8 cellular contexts compared by ENCODE assay signal in genomic region chr6:106360410-106360988, GRCh38. TPM values are rescaled to one million over a fixed set of nuclear protein-coding genes. Genes with fewer than 3 reads are reported as not detected.
DNase-seq lines count a peak whose midpoint lies in the region; ATAC-seq and TF ChIP-seq lines count a peak whose summit lies in the region.

A gene with protein sequence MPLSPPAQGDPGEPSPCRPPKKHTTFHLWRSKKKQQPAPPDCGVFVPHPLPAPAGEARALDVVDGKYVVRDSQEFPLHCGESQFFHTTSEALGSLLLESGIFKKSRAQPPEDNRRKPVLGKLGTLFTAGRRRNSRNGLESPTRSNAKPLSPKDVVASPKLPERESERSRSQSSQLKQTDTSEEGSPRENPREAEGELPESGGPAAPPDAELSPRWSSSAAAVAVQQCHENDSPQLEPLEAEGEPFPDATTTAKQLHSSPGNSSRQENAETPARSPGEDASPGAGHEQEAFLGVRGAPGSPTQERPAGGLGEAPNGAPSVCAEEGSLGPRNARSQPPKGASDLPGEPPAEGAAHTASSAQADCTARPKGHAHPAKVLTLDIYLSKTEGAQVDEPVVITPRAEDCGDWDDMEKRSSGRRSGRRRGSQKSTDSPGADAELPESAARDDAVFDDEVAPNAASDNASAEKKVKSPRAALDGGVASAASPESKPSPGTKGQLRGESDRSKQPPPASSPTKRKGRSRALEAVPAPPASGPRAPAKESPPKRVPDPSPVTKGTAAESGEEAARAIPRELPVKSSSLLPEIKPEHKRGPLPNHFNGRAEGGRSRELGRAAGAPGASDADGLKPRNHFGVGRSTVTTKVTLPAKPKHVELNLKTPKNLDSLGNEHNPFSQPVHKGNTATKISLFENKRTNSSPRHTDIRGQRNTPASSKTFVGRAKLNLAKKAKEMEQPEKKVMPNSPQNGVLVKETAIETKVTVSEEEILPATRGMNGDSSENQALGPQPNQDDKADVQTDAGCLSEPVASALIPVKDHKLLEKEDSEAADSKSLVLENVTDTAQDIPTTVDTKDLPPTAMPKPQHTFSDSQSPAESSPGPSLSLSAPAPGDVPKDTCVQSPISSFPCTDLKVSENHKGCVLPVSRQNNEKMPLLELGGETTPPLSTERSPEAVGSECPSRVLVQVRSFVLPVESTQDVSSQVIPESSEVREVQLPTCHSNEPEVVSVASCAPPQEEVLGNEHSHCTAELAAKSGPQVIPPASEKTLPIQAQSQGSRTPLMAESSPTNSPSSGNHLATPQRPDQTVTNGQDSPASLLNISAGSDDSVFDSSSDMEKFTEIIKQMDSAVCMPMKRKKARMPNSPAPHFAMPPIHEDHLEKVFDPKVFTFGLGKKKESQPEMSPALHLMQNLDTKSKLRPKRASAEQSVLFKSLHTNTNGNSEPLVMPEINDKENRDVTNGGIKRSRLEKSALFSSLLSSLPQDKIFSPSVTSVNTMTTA (N-terminal part only) (plus strand): TSS chr6:106360717. CDS start chr6:106360909, 192 bp downstream.

- intact Hi-C loops in esophagus squamous epithelium (cut with DNase I), result loop anchor here (10.0 kb wide), 1 partner anchor 84 kb away; no protein-coding TSS in a partner anchor
- intact Hi-C loops in stomach (cut with DNase I; ENCODE audit: low total_unique reads), result no loop called here

- no peaks in the 10 kb centered on the region for H3K36me3 Mint-ChIP-seq in activated T-cell treated with anti-CD3 and anti-CD28 coated beads, Interleukin-2, amount 50 U/mL, for 24 hours (ENCODE audit: low read depth)
- H3K36me3 Mint-ChIP-seq in natural killer cell treated with Interleukin-12 subunit alpha and Interleukin-12 subunit beta and Interleukin-15 and Interleukin-18, amount 100 ng/mL, for 72 hours, result no peaks in the 10 kb centered on the region

- no peaks in the 10 kb centered on the region for H3K36me3 ChIP-seq in esophagus squamous epithelium
- H3K36me3 ChIP-seq in stomach, result no peaks in the 10 kb centered on the region

- H3K27ac ChIP-seq in esophagus squamous epithelium (peak within 1 kb of the TSS; percentile 31 to 89 (median 87)), stomach (no peak within 1 kb of the TSS)

- TF ChIP-seq CTCF in esophagus squamous epithelium (IDR thresholded peaks at IDR 0.05) (peak; percentile 80 to 100 (median 98)), stomach (IDR thresholded peaks at IDR 0.05) (peak in 5 of 7 experiments; percentile 50 to 89 (median 81))

- no peaks in the 10 kb centered on the region for H3K9me3 ChIP-seq in esophagus squamous epithelium
- no peaks in the 10 kb centered on the region for H3K9me3 ChIP-seq in stomach

- peaks cover 12% of the 10 kb centered on the region for H3K4me1 Mint-ChIP-seq in activated T-cell treated with anti-CD3 and anti-CD28 coated beads, Interleukin-2, amount 50 U/mL, for 24 hours (ENCODE audit: low read depth)
- peaks cover 5 to 7% of the 10 kb centered on the region in 2 donors for H3K4me1 Mint-ChIP-seq in natural killer cell treated with Interleukin-12 subunit alpha and Interleukin-12 subunit beta and Interleukin-15 and Interleukin-18, amount 100 ng/mL, for 72 hours (ENCODE audit: low read depth in 2 of 2)

- H3K4me3 ChIP-seq in esophagus squamous epithelium (peak within 1 kb of the TSS; percentile 75 to 81 (median 77)), stomach (peak within 1 kb of the TSS; percentile 49 to 69 (median 53))

- H3K9me3 Mint-ChIP-seq in activated T-cell treated with anti-CD3 and anti-CD28 coated beads, Interleukin-2, amount 50 U/mL, for 24 hours, result no peaks in the 10 kb centered on the region
- H3K9me3 Mint-ChIP-seq in natural killer cell treated with Interleukin-12 subunit alpha and Interleukin-12 subunit beta and Interleukin-15 and Interleukin-18, amount 100 ng/mL, for 72 hours, result no peaks in the 10 kb centered on the region

- no peak within 1 kb of the TSS for H3K27ac Mint-ChIP-seq in activated T-cell treated with anti-CD3 and anti-CD28 coated beads, Interleukin-2, amount 50 U/mL, for 24 hours
- H3K27ac Mint-ChIP-seq in natural killer cell treated with Interleukin-12 subunit alpha and Interleukin-12 subunit beta and Interleukin-15 and Interleukin-18, amount 100 ng/mL, for 72 hours, result no peak within 1 kb of the TSS

- peaks cover 0 to 58% (median 0%) of the 10 kb centered on the region in 4 donors for H3K27me3 ChIP-seq in esophagus squamous epithelium
- H3K27me3 ChIP-seq in stomach, result peaks cover 7 to 63% (median 33%) of the 10 kb centered on the region in 3 donors

- peaks cover 0 to 46% (median 8%) of the 10 kb centered on the region in 3 donors for H3K4me1 ChIP-seq in esophagus squamous epithelium
- peaks cover 15 to 18% (median 16%) of the 10 kb centered on the region in 4 donors for H3K4me1 ChIP-seq in stomach

- ATAC-seq in HG03342 (IDR thresholded peaks at IDR 0.05; ENCODE audit: unreplicated experiment), result peak; percentile 78
- ATAC-seq in natural killer cell treated with Interleukin-12 subunit alpha and Interleukin-12 subunit beta and Interleukin-15 and Interleukin-18, amount 100 ng/mL, for 72 hours, result peak; percentile 83 to 88

- peak; percentile 83 to 87 (median 83) for DNase-seq in NCI-H1417 (lab: John Stamatoyannopoulos, UW)
- DNase-seq in NCI-H1417 treated with DMSO at 0.1 percent for 48 hours (lab: John Stamatoyannopoulos, UW), result no peak
- peak; percentile 26 for DNase-seq in NOMO-1 treated with dmso at 0.1 percent for 144 hours (lab: John Stamatoyannopoulos, UW; ENCODE audit: unreplicated experiment)
- DNase-seq in activated T-cell treated with anti-CD3 and anti-CD28 coated beads, Interleukin-2, amount 50 U/mL, for 24 hours, result peak; percentile 83
- DNase-seq in esophagus squamous epithelium (lab: John Stamatoyannopoulos, UW), result no peak
- DNase-seq in natural killer cell treated with Interleukin-12 subunit alpha and Interleukin-12 subunit beta and Interleukin-15 and Interleukin-18, amount 100 ng/mL, for 72 hours (ENCODE audit: low spot score), result peak; percentile 63
- DNase-seq in stomach, result peak; percentile 82

- WGBS in esophagus squamous epithelium, 2 donors, result no CpG with 5 or more reads among the region's 66 CpGs
- WGBS in stomach, 5 donors, result 0 to 3% (median 1%) methylated on average over 7 to 66 of the region's 66 CpGs

- H3K27me3 Mint-ChIP-seq in activated T-cell treated with anti-CD3 and anti-CD28 coated beads, Interleukin-2, amount 50 U/mL, for 24 hours, result peaks cover 54% of the 10 kb centered on the region
- peaks cover 32 to 54% of the 10 kb centered on the region in 2 donors for H3K27me3 Mint-ChIP-seq in natural killer cell treated with Interleukin-12 subunit alpha and Interleukin-12 subunit beta and Interleukin-15 and Interleukin-18, amount 100 ng/mL, for 72 hours

- peak within 1 kb of the TSS; percentile 75 for H3K4me3 Mint-ChIP-seq in activated T-cell treated with anti-CD3 and anti-CD28 coated beads, Interleukin-2, amount 50 U/mL, for 24 hours
- H3K4me3 Mint-ChIP-seq in natural killer cell treated with Interleukin-12 subunit alpha and Interleukin-12 subunit beta and Interleukin-15 and Interleukin-18, amount 100 ng/mL, for 72 hours, result peak within 1 kb of the TSS; percentile 76

- TF ChIP-seq POLR2A in esophagus squamous epithelium (IDR thresholded peaks at IDR 0.05) (peak in 2 of 4 donors; percentile 49 to 60), stomach (IDR thresholded peaks at IDR 0.05) (no peak)

- TF ChIP-seq EP300 in stomach (IDR thresholded peaks at IDR 0.05), result no peak

RNA-seq across cellular contexts. Expression of the gene that starts here (rescaled TPM):
- total RNA-seq in esophagus squamous epithelium, result 100 to 1,000 TPM; 119 to 185 (median 153) TPM
- total RNA-seq in natural killer cell treated with Interleukin-12 subunit alpha and Interleukin-12 subunit beta and Interleukin-15 and Interleukin-18, amount 100 ng/mL, for 72 hours, result 10 to 100 TPM in 1 of 2 donors, 1 to 10 TPM in 1; 5.8 to 17.0 TPM
- total RNA-seq in stomach, result 10 to 100 TPM in 3 of 5 donors, 1 to 10 TPM in 1, under 1 TPM in 1; 0.45 to 47.2 (median 15.5) TPM
- polyA plus RNA-seq in stomach, result 10 to 100 TPM in 1 of 3 donors, 1 to 10 TPM in 2; 1.7 to 13.4 (median 4.1) TPM

Comparison
In these comparisons a context has a peak if more than half of its experiments do, and no peak if none do; other contexts are left out.
1. DNase-seq: peak in NCI-H1417 (3 of 3), NOMO-1 treated with dmso at 0.1 percent for 144 hours (single experiment), activated T-cell treated with anti-CD3 and anti-CD28 coated beads, Interleukin-2, amount 50 U/mL, for 24 hours (single experiment), natural killer cell treated with Interleukin-12 subunit alpha and Interleukin-12 subunit beta and Interleukin-15 and Interleukin-18, amount 100 ng/mL, for 72 hours (single experiment) and stomach (single experiment); none in NCI-H1417 treated with DMSO at 0.1 percent for 48 hours (single experiment) and esophagus squamous epithelium (single experiment).
2. H3K27ac ChIP-seq: peak in esophagus squamous epithelium (4 of 4); none in stomach (0 of 5).